ENCODE assay signal across 2 cellular contexts in the genomic region with DNA sequence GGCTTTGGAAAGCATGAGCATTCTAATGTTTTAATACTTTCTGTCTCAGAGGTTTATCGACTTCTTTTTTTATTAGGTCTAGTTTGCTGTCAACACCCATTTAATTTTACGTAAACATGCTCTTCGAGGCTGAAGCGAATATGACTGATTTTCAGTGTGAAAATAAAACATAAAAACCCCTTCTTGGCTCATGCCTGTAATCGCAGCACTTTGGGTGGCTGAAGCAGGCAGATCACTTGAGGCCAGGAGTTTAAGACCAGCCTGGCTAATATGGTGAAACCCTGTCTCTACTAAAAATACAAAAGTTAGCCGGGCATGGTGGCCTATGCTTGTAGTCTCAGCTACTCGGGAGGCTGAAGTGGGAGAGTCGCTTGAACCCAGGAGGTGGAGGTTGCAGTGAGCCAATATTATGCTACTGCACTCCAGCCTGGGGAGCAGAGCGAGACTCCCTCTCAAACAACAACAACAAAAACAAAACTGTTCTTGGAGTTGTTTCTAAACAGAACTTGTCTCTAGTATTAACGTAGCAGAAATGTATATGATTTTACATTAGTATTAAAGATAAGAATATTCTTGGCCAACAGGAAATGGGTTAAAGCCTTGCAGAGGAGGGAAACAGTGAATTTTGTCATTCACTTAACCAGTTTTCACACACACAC.
TF ChIP-seq lines count a peak whose summit lies in the region.

No MANE protein-coding gene starts in this region.

TF ChIP-seq in SK-N-SH, 30 proteins besides CTCF, POLR2A, EP300 and RAD21 (continued from another document):
- TF ChIP-seq, protein P1, sequence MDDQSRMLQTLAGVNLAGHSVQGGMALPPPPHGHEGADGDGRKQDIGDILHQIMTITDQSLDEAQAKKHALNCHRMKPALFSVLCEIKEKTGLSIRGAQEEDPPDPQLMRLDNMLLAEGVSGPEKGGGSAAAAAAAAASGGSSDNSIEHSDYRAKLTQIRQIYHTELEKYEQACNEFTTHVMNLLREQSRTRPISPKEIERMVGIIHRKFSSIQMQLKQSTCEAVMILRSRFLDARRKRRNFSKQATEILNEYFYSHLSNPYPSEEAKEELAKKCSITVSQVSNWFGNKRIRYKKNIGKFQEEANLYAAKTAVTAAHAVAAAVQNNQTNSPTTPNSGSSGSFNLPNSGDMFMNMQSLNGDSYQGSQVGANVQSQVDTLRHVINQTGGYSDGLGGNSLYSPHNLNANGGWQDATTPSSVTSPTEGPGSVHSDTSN (IDR thresholded peaks at IDR 0.05): no peak
- TF ChIP-seq FOSL2 (IDR thresholded peaks at IDR 0.05; ENCODE audit: borderline replicate concordance, low read depth) (no peak), EZH2phosphoT487 (IDR thresholded peaks at IDR 0.05; ENCODE audit: borderline replicate concordance, low read depth) (no peak), YY1 (IDR thresholded peaks at IDR 0.05; ENCODE audit: low read depth) (no peak), GATA2 (CRISPR knock-in tag; IDR thresholded peaks at IDR 0.05) (no peak)

TF ChIP-seq in SK-N-SH treated with all-trans-retinoic acid at 6 μM for 48 hours, 23 proteins besides CTCF, POLR2A, EP300 and RAD21 (continued from another document):
- TF ChIP-seq, protein P2, sequence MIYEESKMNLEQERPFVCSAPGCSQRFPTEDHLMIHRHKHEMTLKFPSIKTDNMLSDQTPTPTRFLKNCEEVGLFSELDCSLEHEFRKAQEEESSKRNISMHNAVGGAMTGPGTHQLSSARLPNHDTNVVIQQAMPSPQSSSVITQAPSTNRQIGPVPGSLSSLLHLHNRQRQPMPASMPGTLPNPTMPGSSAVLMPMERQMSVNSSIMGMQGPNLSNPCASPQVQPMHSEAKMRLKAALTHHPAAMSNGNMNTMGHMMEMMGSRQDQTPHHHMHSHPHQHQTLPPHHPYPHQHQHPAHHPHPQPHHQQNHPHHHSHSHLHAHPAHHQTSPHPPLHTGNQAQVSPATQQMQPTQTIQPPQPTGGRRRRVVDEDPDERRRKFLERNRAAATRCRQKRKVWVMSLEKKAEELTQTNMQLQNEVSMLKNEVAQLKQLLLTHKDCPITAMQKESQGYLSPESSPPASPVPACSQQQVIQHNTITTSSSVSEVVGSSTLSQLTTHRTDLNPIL (CRISPR knock-in tag; IDR thresholded peaks at IDR 0.05; ENCODE audit: low read depth): no peak
- TF ChIP-seq GLIS3 (CRISPR knock-in tag; IDR thresholded peaks at IDR 0.05) (no peak), ZFP3 (CRISPR knock-in tag; IDR thresholded peaks at IDR 0.05) (no peak), ISL1 (CRISPR knock-in tag; IDR thresholded peaks at IDR 0.05) (no peak), ZNF565 (CRISPR knock-in tag; conservative IDR thresholded peaks at IDR 0.05; ENCODE audit: low read depth) (no peak), ZFP30 (CRISPR knock-in tag; IDR thresholded peaks at IDR 0.05) (no peak), TCF4 (CRISPR knock-in tag; IDR thresholded peaks at IDR 0.05; ENCODE audit: borderline replicate concordance) (no peak), ARNTL (CRISPR knock-in tag; IDR thresholded peaks at IDR 0.05; ENCODE audit: borderline replicate concordance, low read depth) (no peak), ESRRG (CRISPR knock-in tag; IDR thresholded peaks at IDR 0.05) (no peak), BACH2 (CRISPR knock-in tag; IDR thresholded peaks at IDR 0.05; ENCODE audit: borderline replicate concordance) (no peak), OSR1 (CRISPR knock-in tag; IDR thresholded peaks at IDR 0.05) (no peak), TOX (CRISPR knock-in tag; IDR thresholded peaks at IDR 0.05; ENCODE audit: borderline replicate concordance) (no peak), CSDC2 (CRISPR knock-in tag; IDR thresholded peaks at IDR 0.05) (no peak), ZNF8 (CRISPR knock-in tag; IDR thresholded peaks at IDR 0.05) (no peak), SNAI2 (CRISPR knock-in tag; IDR thresholded peaks at IDR 0.05) (no peak), RARB (CRISPR knock-in tag; IDR thresholded peaks at IDR 0.05) (no peak)
- TF ChIP-seq, protein P3, sequence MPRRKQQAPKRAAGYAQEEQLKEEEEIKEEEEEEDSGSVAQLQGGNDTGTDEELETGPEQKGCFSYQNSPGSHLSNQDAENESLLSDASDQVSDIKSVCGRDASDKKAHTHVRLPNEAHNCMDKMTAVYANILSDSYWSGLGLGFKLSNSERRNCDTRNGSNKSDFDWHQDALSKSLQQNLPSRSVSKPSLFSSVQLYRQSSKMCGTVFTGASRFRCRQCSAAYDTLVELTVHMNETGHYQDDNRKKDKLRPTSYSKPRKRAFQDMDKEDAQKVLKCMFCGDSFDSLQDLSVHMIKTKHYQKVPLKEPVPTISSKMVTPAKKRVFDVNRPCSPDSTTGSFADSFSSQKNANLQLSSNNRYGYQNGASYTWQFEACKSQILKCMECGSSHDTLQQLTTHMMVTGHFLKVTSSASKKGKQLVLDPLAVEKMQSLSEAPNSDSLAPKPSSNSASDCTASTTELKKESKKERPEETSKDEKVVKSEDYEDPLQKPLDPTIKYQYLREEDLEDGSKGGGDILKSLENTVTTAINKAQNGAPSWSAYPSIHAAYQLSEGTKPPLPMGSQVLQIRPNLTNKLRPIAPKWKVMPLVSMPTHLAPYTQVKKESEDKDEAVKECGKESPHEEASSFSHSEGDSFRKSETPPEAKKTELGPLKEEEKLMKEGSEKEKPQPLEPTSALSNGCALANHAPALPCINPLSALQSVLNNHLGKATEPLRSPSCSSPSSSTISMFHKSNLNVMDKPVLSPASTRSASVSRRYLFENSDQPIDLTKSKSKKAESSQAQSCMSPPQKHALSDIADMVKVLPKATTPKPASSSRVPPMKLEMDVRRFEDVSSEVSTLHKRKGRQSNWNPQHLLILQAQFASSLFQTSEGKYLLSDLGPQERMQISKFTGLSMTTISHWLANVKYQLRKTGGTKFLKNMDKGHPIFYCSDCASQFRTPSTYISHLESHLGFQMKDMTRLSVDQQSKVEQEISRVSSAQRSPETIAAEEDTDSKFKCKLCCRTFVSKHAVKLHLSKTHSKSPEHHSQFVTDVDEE (CRISPR knock-in tag; IDR thresholded peaks at IDR 0.05): no peak
- TF ChIP-seq, protein P4, sequence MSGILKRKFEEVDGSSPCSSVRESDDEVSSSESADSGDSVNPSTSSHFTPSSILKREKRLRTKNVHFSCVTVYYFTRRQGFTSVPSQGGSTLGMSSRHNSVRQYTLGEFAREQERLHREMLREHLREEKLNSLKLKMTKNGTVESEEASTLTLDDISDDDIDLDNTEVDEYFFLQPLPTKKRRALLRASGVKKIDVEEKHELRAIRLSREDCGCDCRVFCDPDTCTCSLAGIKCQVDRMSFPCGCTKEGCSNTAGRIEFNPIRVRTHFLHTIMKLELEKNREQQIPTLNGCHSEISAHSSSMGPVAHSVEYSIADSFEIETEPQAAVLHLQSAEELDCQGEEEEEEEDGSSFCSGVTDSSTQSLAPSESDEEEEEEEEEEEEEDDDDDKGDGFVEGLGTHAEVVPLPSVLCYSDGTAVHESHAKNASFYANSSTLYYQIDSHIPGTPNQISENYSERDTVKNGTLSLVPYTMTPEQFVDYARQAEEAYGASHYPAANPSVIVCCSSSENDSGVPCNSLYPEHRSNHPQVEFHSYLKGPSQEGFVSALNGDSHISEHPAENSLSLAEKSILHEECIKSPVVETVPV (CRISPR knock-in tag; IDR thresholded peaks at IDR 0.05): no peak
